Comparison of ENCODE assay signal across 1 cellular context in the genomic region with DNA sequence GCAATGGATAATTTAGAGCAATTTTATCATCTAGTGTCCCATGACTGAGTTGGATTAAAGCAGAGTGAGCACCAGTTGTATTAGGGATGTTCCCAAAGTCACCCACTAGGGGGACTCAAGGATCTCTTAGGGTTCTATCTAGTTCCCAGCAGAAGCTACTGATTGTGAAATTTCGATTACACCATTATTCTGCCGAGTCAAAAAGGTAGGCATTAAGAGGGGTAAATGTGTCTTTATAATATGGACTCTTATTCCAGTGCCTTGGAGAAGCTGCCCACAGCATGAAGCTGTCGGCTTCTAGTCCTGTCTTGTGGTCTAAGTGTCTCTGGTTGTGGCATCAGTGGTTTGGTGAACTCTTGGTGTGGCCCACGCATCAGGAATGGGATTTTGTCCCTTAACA.
TF ChIP-seq lines count a peak whose summit lies in the region.

No MANE protein-coding gene starts in this region.

TF ChIP-seq in H1, 55 proteins besides CTCF, POLR2A, EP300 and RAD21 (continued from another document):
- TF ChIP-seq, protein P1, sequence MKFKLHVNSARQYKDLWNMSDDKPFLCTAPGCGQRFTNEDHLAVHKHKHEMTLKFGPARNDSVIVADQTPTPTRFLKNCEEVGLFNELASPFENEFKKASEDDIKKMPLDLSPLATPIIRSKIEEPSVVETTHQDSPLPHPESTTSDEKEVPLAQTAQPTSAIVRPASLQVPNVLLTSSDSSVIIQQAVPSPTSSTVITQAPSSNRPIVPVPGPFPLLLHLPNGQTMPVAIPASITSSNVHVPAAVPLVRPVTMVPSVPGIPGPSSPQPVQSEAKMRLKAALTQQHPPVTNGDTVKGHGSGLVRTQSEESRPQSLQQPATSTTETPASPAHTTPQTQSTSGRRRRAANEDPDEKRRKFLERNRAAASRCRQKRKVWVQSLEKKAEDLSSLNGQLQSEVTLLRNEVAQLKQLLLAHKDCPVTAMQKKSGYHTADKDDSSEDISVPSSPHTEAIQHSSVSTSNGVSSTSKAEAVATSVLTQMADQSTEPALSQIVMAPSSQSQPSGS (IDR thresholded peaks at IDR 0.05; ENCODE audit: low read length) = 0 out of 2 replicates have a peak, but pooled peaks have one; percentile 29
- TF ChIP-seq SP1 (IDR thresholded peaks at IDR 0.05; ENCODE audit: low read depth, low read length) = no peak
